Comparison of ENCODE assay signal across 19 cellular contexts in the genomic region with DNA sequence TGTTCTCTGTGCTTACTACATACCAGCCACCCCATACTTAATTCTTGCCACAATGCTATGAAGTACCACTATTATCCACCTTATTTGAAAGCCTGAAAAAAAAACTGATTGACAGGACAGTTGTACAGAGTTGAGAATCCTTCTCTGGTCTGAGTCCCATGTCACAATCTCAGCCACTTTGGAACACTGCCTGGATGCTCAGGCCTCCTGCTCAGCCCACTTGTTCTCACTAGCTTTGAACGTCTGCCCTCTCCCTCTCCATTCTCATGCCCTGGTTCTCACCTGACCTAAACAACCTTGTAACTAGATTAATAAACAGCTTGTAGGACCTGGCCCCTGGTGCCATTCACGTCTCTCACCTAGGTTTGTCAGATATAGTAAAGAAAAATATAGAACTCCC.
"Had no signal": no experiment of that assay in that cellular context is flagged by ENCODE, and none has a peak within 500 bp of the region (broad histone marks: within the 10 kb centered on the region; RNA-seq: fewer than 3 reads in every experiment).

No MANE protein-coding gene starts in this region.

- H3K9me3 ChIP-seq: esophagus muscularis mucosa, gastroesophageal sphincter, tibial artery had no signal

- H3K4me3 Mint-ChIP-seq: activated naive CD8-positive, alpha-beta T cell; activated T-cell treated with anti-CD3 and anti-CD28 coated beads, Interleukin-2, amount 50 U/mL, for 72 hours; natural killer cell; T-cell had no signal

- ATAC-seq: activated T-cell treated with anti-CD3 and anti-CD28 coated beads, Interleukin-2, amount 50 U/mL, for 72 hours; gastroesophageal sphincter; natural killer cell; T-cell had no signal

- H3K4me1 ChIP-seq: esophagus muscularis mucosa, gastroesophageal sphincter, tibial artery had no signal

- H3K27ac ChIP-seq: coronary artery, esophagus muscularis mucosa, gastroesophageal sphincter, tibial artery, WERI-Rb-1 had no signal

- H3K27ac Mint-ChIP-seq: activated T-cell treated with anti-CD3 and anti-CD28 coated beads, Interleukin-2, amount 50 U/mL, for 72 hours; T-cell had no signal

- H3K36me3 Mint-ChIP-seq: activated naive CD8-positive, alpha-beta T cell; natural killer cell; T-cell had no signal

- DNase-seq: activated CD4-positive, alpha-beta T cell treated with anti-CD3 and anti-CD28 coated beads, Interleukin-2, amount 50 U/mL, for 48 hours; activated CD4-positive, CD25-positive, alpha-beta regulatory T cell treated with anti-CD3 and anti-CD28 coated beads, Interleukin-2, amount 50 U/mL, for 72 hours; activated CD8-positive, alpha-beta memory T cell treated with anti-CD3 and anti-CD28 coated beads, Interleukin-2, amount 50 U/mL, for 48 hours; activated gamma-delta T cell treated with Interleukin-2 at 50 U/mL for 16 hours; activated T-cell treated with anti-CD3 and anti-CD28 coated beads, Interleukin-2, amount 50 U/mL, for 72 hours; amniotic stem cell; cerebellar nuclear complex; head of caudate nucleus; natural killer cell; stimulated activated CD4-positive, alpha-beta T cell treated with anti-CD3 and anti-CD28 coated beads, Interleukin-4, amount 100 ng/mL, for 24 hours; stimulated activated naive CD4-positive, alpha-beta T cell treated with Interleukin-2 at 50 U/mL for 16 hours; substantia nigra; T-cell; tibial artery; WERI-Rb-1 had no signal

- H3K36me3 ChIP-seq: esophagus muscularis mucosa, gastroesophageal sphincter, tibial artery, WERI-Rb-1 had no signal

- H3K4me3 ChIP-seq: coronary artery, esophagus muscularis mucosa, gastroesophageal sphincter, tibial artery had no signal

- H3K27me3 Mint-ChIP-seq: activated naive CD8-positive, alpha-beta T cell; T-cell had no signal
